ENCODE assay signal across 16 cellular contexts in the genomic region with DNA sequence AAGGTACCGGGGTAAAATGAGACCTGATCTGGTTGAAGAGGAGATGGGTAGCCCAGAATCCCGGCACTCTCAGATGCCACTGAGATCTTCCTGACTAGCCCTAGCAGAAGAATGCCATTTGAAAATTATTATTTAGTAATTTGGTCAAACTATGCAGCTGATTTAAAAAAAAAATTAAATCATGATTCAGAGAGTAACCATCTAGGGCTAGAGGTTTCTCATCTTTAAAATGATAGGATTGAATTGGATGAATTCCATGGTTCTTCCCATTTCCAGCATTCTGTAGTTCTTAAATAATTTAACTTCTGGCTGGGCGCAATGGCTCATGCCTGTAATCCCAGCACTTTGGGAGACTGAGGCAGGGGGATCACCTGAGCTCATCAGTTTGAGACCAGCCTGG.
"Had no signal": no experiment of that assay in that cellular context is flagged by ENCODE, and none has a peak within 500 bp of the region (broad histone marks: within the 10 kb centered on the region; RNA-seq: fewer than 3 reads in every experiment).

No MANE protein-coding gene starts in this region.

- H2AFZ ChIP-seq: parathyroid adenoma had no signal

- H3K9ac ChIP-seq: parathyroid adenoma had no signal

- H3K4me3 Mint-ChIP-seq: activated B cell treated with CpG ODN at 0.5 μM for 24 hours; activated CD8-positive, alpha-beta T cell treated with anti-CD3 and anti-CD28 coated beads for 36 hours; activated naive CD8-positive, alpha-beta T cell treated with anti-CD3 and anti-CD28 coated beads for 36 hours; naive thymus-derived CD4-positive, alpha-beta T cell; T-helper 2 cell treated with Interferon-gamma antibody and Interleukin-4, amounts not matched to agents 5 μg/mL and 100 μg/mL, for 36 hours had no signal

- H3K27me3 Mint-ChIP-seq: activated B cell treated with CpG ODN at 0.5 μM for 24 hours; activated CD8-positive, alpha-beta T cell treated with anti-CD3 and anti-CD28 coated beads for 36 hours had no signal

- H3K4me3 ChIP-seq: lung, sigmoid colon, thoracic aorta, upper lobe of right lung had no signal

- H3K9me3 ChIP-seq: sigmoid colon, thoracic aorta, upper lobe of right lung had no signal

- H3K27ac Mint-ChIP-seq: activated B cell treated with CpG ODN at 0.5 μM for 24 hours; activated CD8-positive, alpha-beta T cell treated with anti-CD3 and anti-CD28 coated beads for 36 hours; activated naive CD8-positive, alpha-beta T cell treated with anti-CD3 and anti-CD28 coated beads for 36 hours; naive thymus-derived CD4-positive, alpha-beta T cell; T-helper 2 cell treated with Interferon-gamma antibody and Interleukin-4, amounts not matched to agents 5 μg/mL and 100 μg/mL, for 36 hours had no signal

- H3K27ac ChIP-seq: parathyroid adenoma, sigmoid colon, thoracic aorta, upper lobe of right lung had no signal

- H3K4me1 ChIP-seq: parathyroid adenoma, sigmoid colon, upper lobe of right lung had no signal

- H3K9me3 Mint-ChIP-seq: activated B cell treated with CpG ODN at 0.5 μM for 24 hours; activated naive CD8-positive, alpha-beta T cell treated with anti-CD3 and anti-CD28 coated beads for 36 hours had no signal

- DNase-seq: activated B cell treated with CpG ODN at 0.5 μM for 24 hours; activated CD4-positive, alpha-beta T cell treated with anti-CD3 and anti-CD28 coated beads for 48 hours; activated CD8-positive, alpha-beta T cell treated with anti-CD3 and anti-CD28 coated beads for 36 hours; activated gamma-delta T cell treated with Interleukin-2 at 50 U/mL for 16 hours; activated naive CD8-positive, alpha-beta T cell treated with anti-CD3 and anti-CD28 coated beads for 36 hours; amygdala; effector memory CD4-positive, alpha-beta T cell; naive thymus-derived CD4-positive, alpha-beta T cell; sigmoid colon; stimulated activated CD4-positive, alpha-beta T cell treated with anti-CD3 and anti-CD28 coated beads, Interleukin-12 subunit alpha, Interleukin-12 subunit beta, amount 100 ng/mL, for 4 hours; stimulated activated CD4-positive, alpha-beta T cell treated with anti-CD3 and anti-CD28 coated beads, Interleukin-2, amount 100 ng/mL, for 24 hours; upper lobe of right lung had no signal

- H3K4me1 Mint-ChIP-seq: activated B cell treated with CpG ODN at 0.5 μM for 24 hours; naive thymus-derived CD4-positive, alpha-beta T cell had no signal

- H3K79me2 ChIP-seq: parathyroid adenoma had no signal

- H3K36me3 ChIP-seq: sigmoid colon had no signal

- H3K27me3 ChIP-seq: sigmoid colon, upper lobe of right lung had no signal

- ATAC-seq: activated CD8-positive, alpha-beta T cell treated with anti-CD3 and anti-CD28 coated beads for 36 hours; naive thymus-derived CD4-positive, alpha-beta T cell; upper lobe of right lung had no signal
